8 cellular contexts compared by ENCODE assay signal in the genomic region with DNA sequence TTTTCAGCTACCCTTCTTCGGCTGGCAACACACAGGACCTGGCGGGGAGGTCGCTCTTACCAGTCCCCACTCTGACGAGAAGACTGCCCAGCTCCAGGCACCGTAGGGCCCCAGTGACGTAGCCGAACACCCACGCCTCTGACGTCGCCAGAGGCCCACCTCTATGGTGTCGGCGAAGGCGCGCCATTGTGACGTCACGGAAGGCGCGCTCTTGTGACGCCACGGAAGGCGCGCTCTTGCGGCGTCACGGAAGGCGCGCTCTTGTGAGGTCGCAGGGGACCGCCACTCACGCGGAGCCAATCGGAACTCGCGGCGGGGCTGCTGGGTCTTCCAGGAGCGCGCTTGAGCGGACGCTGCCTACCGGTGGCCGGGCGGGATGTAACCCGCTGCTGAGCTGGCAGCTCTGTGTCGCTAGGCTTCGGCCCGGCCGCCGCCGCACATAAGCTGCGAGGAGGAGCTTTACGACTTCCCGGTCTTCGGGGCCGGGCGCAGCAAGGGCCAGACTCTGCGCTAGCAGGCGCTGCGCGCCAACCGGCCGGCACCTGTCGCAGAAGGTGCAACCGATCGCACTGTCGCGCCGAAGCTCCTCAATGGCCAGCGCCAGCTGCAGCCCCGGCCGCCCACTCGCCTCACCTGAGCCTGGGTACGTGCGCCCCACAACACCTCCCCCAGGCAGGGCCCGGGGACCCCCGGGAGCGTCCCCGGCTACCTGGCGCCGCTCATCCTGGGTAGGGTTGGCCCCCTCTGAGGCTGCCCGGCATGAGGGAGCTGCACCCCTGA.
DNase-seq lines count a peak whose midpoint lies in the region; ATAC-seq, FAIRE-seq and TF ChIP-seq lines count a peak whose summit lies in the region.
"Not testable (repeated sequence)": the region's sequence is repeated elsewhere in the genome, so short reads cannot be mapped to it uniquely, and the experiment has no call there.

No MANE protein-coding gene starts in this region.

- not testable (repeated sequence) for H3K79me2 ChIP-seq in keratinocyte (ENCODE audit: control insufficient read depth, insufficient read depth, low read length)

- H3K27me3 ChIP-seq in keratinocyte (ENCODE audit: control insufficient read depth, extremely low read depth, insufficient read depth, low read length), result not testable (repeated sequence)

- dilution Hi-C loops in keratinocyte (cut with MboI; ENCODE audit: extremely low pct_ligation_motif_present, low sequenced_read_pairs), result not testable (repeated sequence)

- peak in 2 of 3 experiments; percentile 9 to 30 for TF ChIP-seq CTCF in keratinocyte (optimal IDR thresholded peaks at IDR 0.05 in 1 of 3, IDR thresholded peaks at IDR 0.05 in 1 of 3, conservative IDR thresholded peaks at IDR 0.05 in 1 of 3; ENCODE audit: extremely low read depth in 1 of 3, insufficient read depth in 2 of 3, low read length in 3 of 3)

- H3K9me3 ChIP-seq in keratinocyte (ENCODE audit: control insufficient read depth, low read depth, low read length), result not testable (repeated sequence)

- H3K36me3 ChIP-seq in keratinocyte (ENCODE audit: control insufficient read depth in 2 of 2, extremely low read depth in 1 of 2, insufficient read depth in 2 of 2, low read length in 2 of 2), result not testable (repeated sequence)

- peak overlapping the region; percentile 89 for H3K9ac ChIP-seq in keratinocyte (ENCODE audit: control insufficient read depth, extremely low read depth, insufficient read depth, low read length)

- peak; percentile 100 for ATAC-seq in GM19035 (IDR thresholded peaks at IDR 0.05; ENCODE audit: unreplicated experiment)
- peak; percentile 100 for ATAC-seq in HG03342 (IDR thresholded peaks at IDR 0.05; ENCODE audit: unreplicated experiment)
- ATAC-seq in activated CD4-positive, CD25-positive, alpha-beta regulatory T cell treated with anti-CD3 and anti-CD28 coated beads, Interleukin-2, amount 50 U/mL, for 24 hours, result peak; percentile 98 to 99

- peak overlapping the region; percentile 90 for H3K27ac ChIP-seq in keratinocyte (ENCODE audit: control insufficient read depth, insufficient read depth, low read length)

- peak overlapping the region; percentile 66 to 79 (median 72) for H3K4me3 ChIP-seq in keratinocyte (ENCODE audit: control insufficient read depth in 2 of 3, extremely low read depth in 1 of 3, insufficient read depth in 2 of 3, low read depth in 1 of 3, low read length in 3 of 3)

- H4K20me1 ChIP-seq in keratinocyte (ENCODE audit: control insufficient read depth, extremely low read depth, insufficient read depth, low read length), result not testable (repeated sequence)

- peak overlapping the region; percentile 79 for H2AFZ ChIP-seq in keratinocyte (ENCODE audit: control insufficient read depth, low read length)

- H3K4me2 ChIP-seq in keratinocyte (ENCODE audit: control insufficient read depth, extremely low read depth, insufficient read depth, low read depth, low read length), result peak overlapping the region; percentile 64

- not testable (repeated sequence) for H3K4me1 ChIP-seq in keratinocyte (ENCODE audit: control insufficient read depth, extremely low read depth, insufficient read depth, low read length)

- DNase-seq in AG20443 (ENCODE audit: low spot score), result peak; percentile 96
- peak; percentile 40 for DNase-seq in NCI-H345 treated with DMSO at 0.1 percent for 48 hours (lab: John Stamatoyannopoulos, UW; ENCODE audit: unreplicated experiment)
- peak; percentile 66 to 80 for DNase-seq in cerebellar nuclear complex (lab: John Stamatoyannopoulos, UW)
- DNase-seq in keratinocyte (ENCODE audit: low read depth, low spot score), result peak; percentile 75
- DNase-seq in stimulated activated CD4-positive, alpha-beta T cell treated with anti-CD3 and anti-CD28 coated beads, Interleukin-12 subunit alpha, Interleukin-12 subunit beta, amount 100 ng/mL, for 48 hours (ENCODE audit: low read depth in 2 of 3, low spot score in 1 of 3), result peak; percentile 88 to 94 (median 91)

- FAIRE-seq in keratinocyte (lab: Jason Lieb, UNC), result not testable (repeated sequence)

- not testable (repeated sequence) for H3K9me1 ChIP-seq in keratinocyte (ENCODE audit: control insufficient read depth, extremely low read depth, insufficient read depth, low read length)

Comparison
In these comparisons a context has a peak if more than half of its experiments do, and no peak if none do; other contexts are left out.
1. Peak in every context shown above with its lines: DNase-seq, ATAC-seq, H3K4me3 ChIP-seq and H3K27ac ChIP-seq.
2. DNase-seq: peak in every context shown above with its lines; median percentile 96 in AG20443; 91 in stimulated activated CD4-positive, alpha-beta T cell treated with anti-CD3 and anti-CD28 coated beads, Interleukin-12 subunit alpha, Interleukin-12 subunit beta, amount 100 ng/mL, for 48 hours; 75 in keratinocyte; 73 in cerebellar nuclear complex; 40 in NCI-H345 treated with DMSO at 0.1 percent for 48 hours.